ENCODE assay signal across 24 cellular contexts in the genomic region with DNA sequence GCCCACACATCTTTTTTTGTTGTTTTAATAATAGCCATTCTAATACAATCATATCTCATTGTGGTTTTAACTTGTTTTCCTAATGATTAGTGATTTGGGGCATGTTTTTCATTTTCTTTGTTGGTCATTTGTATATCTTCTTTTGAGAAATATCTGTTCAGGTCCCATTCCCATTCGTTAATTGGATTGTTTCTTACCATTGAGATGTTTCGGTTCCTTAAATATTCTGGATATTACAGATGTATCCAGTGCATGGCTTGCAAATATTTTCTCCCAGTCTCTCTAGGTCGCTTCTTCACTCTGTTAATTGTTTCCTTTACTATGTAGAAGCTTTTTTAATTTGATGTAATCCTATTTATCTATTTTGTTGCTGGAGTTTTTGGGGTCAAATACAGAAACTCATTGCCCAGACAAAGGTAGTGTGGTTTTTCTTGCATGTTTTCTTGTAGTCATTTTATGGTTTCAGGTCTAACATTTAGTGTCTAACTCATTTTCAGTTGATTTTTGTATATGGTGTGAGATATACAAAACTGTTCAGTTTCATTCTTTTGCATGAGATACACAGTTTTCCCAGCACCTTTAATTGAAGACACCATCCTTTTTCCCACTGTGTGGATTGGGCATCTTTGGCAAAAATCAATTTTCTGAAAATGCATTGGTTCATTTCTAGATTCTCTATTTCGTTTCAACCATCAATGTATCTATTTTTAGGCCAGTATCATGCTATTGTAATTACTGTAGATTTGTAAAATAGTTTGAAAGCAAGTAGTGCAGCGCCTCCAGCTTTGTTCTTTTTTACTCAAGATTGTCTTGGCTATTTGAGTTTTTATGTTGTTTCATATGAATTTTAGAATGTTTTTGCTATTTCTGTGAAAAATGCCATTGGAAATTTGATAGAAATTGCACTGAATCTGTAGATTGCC.
"Had no signal": no experiment of that assay in that cellular context is flagged by ENCODE, and none has a peak within 500 bp of the region (broad histone marks: within the 10 kb centered on the region; RNA-seq: fewer than 3 reads in every experiment).

No MANE protein-coding gene starts in this region.

- H3K36me3 ChIP-seq: lower lobe of right lung, neural progenitor cell, ovary, right atrium auricular region, sigmoid colon, tibial nerve had no signal

- H3K27ac Mint-ChIP-seq: memory B cell; mesothelial cell of epicardium; natural killer cell treated with Interleukin-12 subunit alpha and Interleukin-12 subunit beta and Interleukin-15 and Interleukin-18, amount 100 ng/mL, for 72 hours; neural progenitor cell; stimulated activated naive B cell treated with anti-CD40 and anti-IgM and Interleukin-4, amounts not matched to agents 10 μg/mL and 1 μg/mL and 100 μg/mL, for 72 hours; stimulated activated naive CD8-positive, alpha-beta T cell treated with anti-CD3 and anti-CD28 coated beads, Interleukin-15, amount 100 ng/mL, for 72 hours had no signal

- H3K36me3 Mint-ChIP-seq: neural progenitor cell had no signal

- DNase-seq: dorsolateral prefrontal cortex; effector CD8-positive, alpha-beta T cell; foreskin melanocyte; head of caudate nucleus; kidney; left cardiac atrium; left ventricle myocardium inferior; lower lobe of right lung; nucleus accumbens; ovary; sigmoid colon; stimulated activated CD4-positive, alpha-beta T cell treated with anti-CD3 and anti-CD28 coated beads, Interleukin-2, amount 100 ng/mL, for 24 hours; stimulated activated CD4-positive, alpha-beta T cell treated with anti-CD3 and anti-CD28 coated beads, Interleukin-4, amount 100 ng/mL, for 4 hours; stimulated activated naive B cell treated with anti-CD40 and anti-IgM and Interleukin-4, amounts not matched to agents 10 μg/mL and 1 μg/mL and 100 μg/mL, for 72 hours; stimulated activated naive CD8-positive, alpha-beta T cell treated with anti-CD3 and anti-CD28 coated beads, Interleukin-15, amount 100 ng/mL, for 72 hours; testis had no signal

- H3K4me3 ChIP-seq: dorsolateral prefrontal cortex, hepatocyte, left ventricle myocardium inferior, lower lobe of right lung, neural progenitor cell, ovary, right atrium auricular region, sigmoid colon, skin epidermis, testis, tibial nerve had no signal

- H3K4me3 Mint-ChIP-seq: memory B cell; mesothelial cell of epicardium; natural killer cell treated with Interleukin-12 subunit alpha and Interleukin-12 subunit beta and Interleukin-15 and Interleukin-18, amount 100 ng/mL, for 72 hours; neural progenitor cell; stimulated activated naive B cell treated with anti-CD40 and anti-IgM and Interleukin-4, amounts not matched to agents 10 μg/mL and 1 μg/mL and 100 μg/mL, for 72 hours; stimulated activated naive CD8-positive, alpha-beta T cell treated with anti-CD3 and anti-CD28 coated beads, Interleukin-15, amount 100 ng/mL, for 72 hours had no signal

- H3K27ac ChIP-seq: dorsolateral prefrontal cortex, hepatocyte, left ventricle myocardium inferior, lower lobe of right lung, neural progenitor cell, ovary, right atrium auricular region, sigmoid colon, skin epidermis, testis, tibial nerve had no signal

- H3K9ac ChIP-seq: neural progenitor cell had no signal

- H3K27me3 Mint-ChIP-seq: memory B cell; natural killer cell treated with Interleukin-12 subunit alpha and Interleukin-12 subunit beta and Interleukin-15 and Interleukin-18, amount 100 ng/mL, for 72 hours; stimulated activated naive B cell treated with anti-CD40 and anti-IgM and Interleukin-4, amounts not matched to agents 10 μg/mL and 1 μg/mL and 100 μg/mL, for 72 hours; stimulated activated naive CD8-positive, alpha-beta T cell treated with anti-CD3 and anti-CD28 coated beads, Interleukin-15, amount 100 ng/mL, for 72 hours had no signal

- H3K9me3 ChIP-seq: lower lobe of right lung, ovary, right atrium auricular region, sigmoid colon, testis, tibial nerve had no signal

- H3K4me1 Mint-ChIP-seq: mesothelial cell of epicardium; neural progenitor cell; stimulated activated naive CD8-positive, alpha-beta T cell treated with anti-CD3 and anti-CD28 coated beads, Interleukin-15, amount 100 ng/mL, for 72 hours had no signal

- ATAC-seq: left cardiac atrium; lower lobe of right lung; natural killer cell treated with Interleukin-12 subunit alpha and Interleukin-12 subunit beta and Interleukin-15 and Interleukin-18, amount 100 ng/mL, for 72 hours; stimulated activated naive B cell treated with anti-CD40 and anti-IgM and Interleukin-4, amounts not matched to agents 10 μg/mL and 1 μg/mL and 100 μg/mL, for 72 hours; stimulated activated naive CD8-positive, alpha-beta T cell treated with anti-CD3 and anti-CD28 coated beads, Interleukin-15, amount 100 ng/mL, for 72 hours had no signal

- H3K4me1 ChIP-seq: left ventricle myocardium inferior, lower lobe of right lung, neural progenitor cell, right atrium auricular region, sigmoid colon, testis, tibial nerve had no signal

- H3K4me2 ChIP-seq: hepatocyte, neural progenitor cell had no signal

- H3K27me3 ChIP-seq: dorsolateral prefrontal cortex, hepatocyte, neural progenitor cell, ovary, right atrium auricular region, sigmoid colon, testis, tibial nerve had no signal

- H2AFZ ChIP-seq: hepatocyte, neural progenitor cell had no signal

- H3K79me2 ChIP-seq: hepatocyte had no signal
